Comparison of ENCODE assay signal across 16 cellular contexts in the genomic region with DNA sequence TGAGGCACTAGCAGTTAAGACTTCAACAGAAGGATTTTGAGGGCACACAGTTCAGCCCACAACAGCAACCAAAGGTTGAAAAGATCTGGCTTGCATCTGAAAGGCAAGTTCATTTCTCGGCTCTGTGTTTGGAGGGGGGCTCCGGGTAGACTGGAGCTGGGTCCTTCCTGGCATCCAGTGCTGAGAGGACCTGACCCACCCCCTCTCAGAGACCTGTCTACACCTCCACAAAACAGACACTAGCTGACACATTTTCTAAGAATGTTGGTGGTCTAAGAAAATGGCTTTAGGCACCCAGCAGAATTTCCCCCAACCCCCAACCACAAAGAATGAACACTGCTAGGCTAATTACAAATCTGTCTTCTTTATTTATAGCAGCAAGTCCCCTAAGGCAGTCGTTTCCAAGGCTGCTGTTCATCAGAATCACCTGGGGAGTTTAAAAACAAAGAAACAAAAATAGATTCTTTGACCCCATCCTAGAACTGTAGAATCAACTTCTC. TPM values are rescaled to one million over a fixed set of nuclear protein-coding genes. Genes with fewer than 3 reads are reported as not detected.
DNase-seq lines count a peak whose midpoint lies in the region; FAIRE-seq and TF ChIP-seq lines count a peak whose summit lies in the region.
"Had no signal": no experiment of that assay in that cellular context is flagged by ENCODE, and none has a peak within 500 bp of the region (broad histone marks: within the 10 kb centered on the region; RNA-seq: fewer than 3 reads in every experiment).

No MANE protein-coding gene starts in this region.

- H3K36me3 ChIP-seq in bronchial epithelial cell (ENCODE audit: control insufficient read depth, insufficient read depth, low read length) (no peaks in the 10 kb centered on the region), trophoblast cell (ENCODE audit: control insufficient read depth in 1 of 2, insufficient read depth in 2 of 2, low read length in 2 of 2) (no peaks in the 10 kb centered on the region)

- H3K79me1 ChIP-seq in trophoblast cell (ENCODE audit: low read length), result peaks cover 8% of the 10 kb centered on the region

- peak; percentile 7 for FAIRE-seq in bronchial epithelial cell (lab: Jason Lieb, UNC)
- FAIRE-seq: A549, GM12878, H1 had no signal

- no peak overlapping the region for H3K4ac ChIP-seq in trophoblast cell (ENCODE audit: low read depth, low read length)

- H2AK5ac ChIP-seq in trophoblast cell (ENCODE audit: low read length), result no peak overlapping the region

- peaks cover 7 to 13% of the 10 kb centered on the region in 2 experiments for H3K4me1 ChIP-seq in trophoblast cell (ENCODE audit: control insufficient read depth in 1 of 2, insufficient read depth in 2 of 2, low read length in 2 of 2)
- H3K4me1 ChIP-seq: A549 had no signal

- H4K12ac ChIP-seq in trophoblast cell (ENCODE audit: low read depth, low read length), result no peak overlapping the region

- H3K23ac ChIP-seq in trophoblast cell (ENCODE audit: low read length), result no peak overlapping the region

- WGBS in trophoblast cell (ENCODE audit: extremely low coverage, insufficient coverage, insufficient read length), result no CpG with 5 or more reads among the region's 3 CpGs

- H3K14ac ChIP-seq in trophoblast cell (ENCODE audit: low read length), result no peak overlapping the region

- no peak overlapping the region for H2BK5ac ChIP-seq in trophoblast cell (ENCODE audit: low read depth, low read length, poor library complexity)

- H3K27me3 ChIP-seq in bronchial epithelial cell (ENCODE audit: control insufficient read depth, insufficient read depth, low read length) (no peaks in the 10 kb centered on the region), trophoblast cell (ENCODE audit: insufficient read depth, low read length) (no peaks in the 10 kb centered on the region)

- H3K4me3 ChIP-seq in bronchial epithelial cell (ENCODE audit: low read depth, low read length) (no peak overlapping the region), trophoblast cell (ENCODE audit: low read depth, low read length) (no peak overlapping the region), foreskin fibroblast (ENCODE audit: low read depth in 1 of 2, low read length in 2 of 2) (no peak overlapping the region)
- H3K4me3 ChIP-seq: A549, GM12878 had no signal

- H3K9ac ChIP-seq in trophoblast cell (ENCODE audit: low read length), result no peak overlapping the region

- DNase-seq in activated CD8-positive, alpha-beta memory T cell treated with anti-CD3 and anti-CD28 coated beads, Interleukin-2, amount 50 U/mL, for 48 hours, result peak; percentile 13
- DNase-seq in activated CD8-positive, alpha-beta memory T cell treated with anti-CD3 and anti-CD28 coated beads for 24 hours, result no peak
- DNase-seq in bronchial epithelial cell (ENCODE audit: low read depth), result no peak
- DNase-seq in trophoblast cell, result no peak
- DNase-seq in foreskin fibroblast, result no peak
- DNase-seq in NCI-H526 treated with DMSO at 0.1 percent for 48 hours (lab: John Stamatoyannopoulos, UW), result no peak
- no peak for DNase-seq in NCI-H446 (lab: John Stamatoyannopoulos, UW)
- DNase-seq: AML-193; Calu3; CD8-positive, alpha-beta T cell; DMS79 treated with DMSO at 0.1 percent for 48 hours; H9 had no signal

- H2BK120ac ChIP-seq in trophoblast cell (ENCODE audit: insufficient read depth, low read length, poor library complexity), result no peak overlapping the region

- H3K18ac ChIP-seq in trophoblast cell (ENCODE audit: low read length), result no peak overlapping the region

- H3K9me3 ChIP-seq in trophoblast cell (ENCODE audit: insufficient read depth, low read depth, low read length), result peaks cover 6% of the 10 kb centered on the region
- H3K9me3 ChIP-seq: A549 had no signal

- no peak for TF ChIP-seq CTCF in bronchial epithelial cell (IDR thresholded peaks at IDR 0.05; ENCODE audit: insufficient read depth, low read length, severe bottlenecking)
- no peak for TF ChIP-seq CTCF in foreskin fibroblast (IDR thresholded peaks at IDR 0.05; ENCODE audit: low read depth, low read length)

- H4K8ac ChIP-seq in trophoblast cell (ENCODE audit: low read depth, low read length), result peak overlapping the region; percentile 58

- H2BK12ac ChIP-seq in trophoblast cell (ENCODE audit: low read length), result no peak overlapping the region

- H3K79me2 ChIP-seq in trophoblast cell (ENCODE audit: control insufficient read depth, insufficient read depth, low read length, poor library complexity), result no peaks in the 10 kb centered on the region

- H3K27ac ChIP-seq in trophoblast cell (ENCODE audit: low read depth, low read length), result peak overlapping the region; percentile 89
- H3K27ac ChIP-seq: 22Rv1, A549 had no signal

- no peak overlapping the region for H4K91ac ChIP-seq in trophoblast cell (ENCODE audit: low read depth, low read length)

- no peak overlapping the region for H2AFZ ChIP-seq in trophoblast cell (ENCODE audit: insufficient read depth, low read length, poor library complexity)

- H3K4me2 ChIP-seq in trophoblast cell (ENCODE audit: low read length), result no peak overlapping the region
- H3K4me2 ChIP-seq: A549 had no signal

RNA-seq across cellular contexts. Expression of gene PTCH1, which starts 6.2 kb away (rescaled TPM):
- total RNA-seq in bronchial epithelial cell, result 0.64 and 1.6 TPM in 2 replicates
- 13.6 and 13.7 TPM in 2 replicates for polyA plus RNA-seq in trophoblast cell (2013)
